ENCODE assay signal across 1 cellular context in the genomic region with DNA sequence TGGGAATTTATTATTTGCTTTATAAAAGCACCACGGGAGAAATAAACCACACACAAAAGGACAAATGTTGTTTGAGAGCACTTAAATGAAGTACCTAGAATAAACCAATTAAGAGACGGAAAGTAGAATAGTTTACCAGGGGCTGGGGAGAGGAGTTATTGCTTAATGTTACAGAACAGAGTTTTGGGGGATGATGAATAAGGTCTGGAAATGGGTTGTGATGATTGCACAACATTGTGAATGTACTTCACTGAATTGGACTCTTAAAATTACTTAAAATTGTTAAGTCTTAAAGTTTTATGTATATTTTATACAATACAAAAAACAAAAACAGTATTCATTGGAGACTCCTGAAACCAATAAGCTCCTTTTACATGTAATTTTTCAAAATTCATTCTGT.
TF ChIP-seq lines count a peak whose summit lies in the region.

No MANE protein-coding gene starts in this region.

TF ChIP-seq in GM12878, 131 proteins besides CTCF, POLR2A, EP300 and RAD21:
- TF ChIP-seq NFIC (IDR thresholded peaks at IDR 0.05; ENCODE audit: low read depth, low read length) (no peak), HDAC2 (IDR thresholded peaks at IDR 0.05) (no peak), WRNIP1 (IDR thresholded peaks at IDR 0.05; ENCODE audit: borderline replicate concordance, low read depth, low read length) (no peak), RCOR1 (conservative IDR thresholded peaks at IDR 0.05; ENCODE audit: low read depth, low read length) (no peak), ATF2 (IDR thresholded peaks at IDR 0.05; ENCODE audit: low read length) (no peak), SMAD1 (IDR thresholded peaks at IDR 0.05; ENCODE audit: low read depth, partially characterized antibody) (no peak), PAX5 (IDR thresholded peaks at IDR 0.05; ENCODE audit: borderline replicate concordance, low read depth, low read length) (no peak), PRDM15 (CRISPR knock-in tag; IDR thresholded peaks at IDR 0.05) (no peak), JUNB (IDR thresholded peaks at IDR 0.05) (no peak), NR2C2 (IDR thresholded peaks at IDR 0.05; ENCODE audit: borderline replicate concordance, control insufficient read depth, insufficient read length, low read depth) (no peak), E2F4 (IDR thresholded peaks at IDR 0.05; ENCODE audit: low read depth, low read length) (no peak), TARDBP (IDR thresholded peaks at IDR 0.05; ENCODE audit: borderline replicate concordance) (no peak), KDM1A (IDR thresholded peaks at IDR 0.05; ENCODE audit: borderline replicate concordance) (no peak), GABPA (IDR thresholded peaks at IDR 0.05; ENCODE audit: low read depth) (no peak), CEBPZ (IDR thresholded peaks at IDR 0.05; ENCODE audit: low read depth, low read length) (no peak), SREBF1 (IDR thresholded peaks at IDR 0.05; ENCODE audit: low read length) (no peak), NRF1 (conservative IDR thresholded peaks at IDR 0.05; ENCODE audit: low read depth, low read length) (no peak), ZZZ3 (IDR thresholded peaks at IDR 0.05; ENCODE audit: control insufficient read depth, insufficient read length, low read depth) (no peak)
- TF ChIP-seq, protein P1, sequence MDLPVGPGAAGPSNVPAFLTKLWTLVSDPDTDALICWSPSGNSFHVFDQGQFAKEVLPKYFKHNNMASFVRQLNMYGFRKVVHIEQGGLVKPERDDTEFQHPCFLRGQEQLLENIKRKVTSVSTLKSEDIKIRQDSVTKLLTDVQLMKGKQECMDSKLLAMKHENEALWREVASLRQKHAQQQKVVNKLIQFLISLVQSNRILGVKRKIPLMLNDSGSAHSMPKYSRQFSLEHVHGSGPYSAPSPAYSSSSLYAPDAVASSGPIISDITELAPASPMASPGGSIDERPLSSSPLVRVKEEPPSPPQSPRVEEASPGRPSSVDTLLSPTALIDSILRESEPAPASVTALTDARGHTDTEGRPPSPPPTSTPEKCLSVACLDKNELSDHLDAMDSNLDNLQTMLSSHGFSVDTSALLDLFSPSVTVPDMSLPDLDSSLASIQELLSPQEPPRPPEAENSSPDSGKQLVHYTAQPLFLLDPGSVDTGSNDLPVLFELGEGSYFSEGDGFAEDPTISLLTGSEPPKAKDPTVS (IDR thresholded peaks at IDR 0.05; ENCODE audit: low read depth, low read length): no peak
TF ChIP-seq in GM12878: peak in this region for 0.
